In the genomic region with DNA sequence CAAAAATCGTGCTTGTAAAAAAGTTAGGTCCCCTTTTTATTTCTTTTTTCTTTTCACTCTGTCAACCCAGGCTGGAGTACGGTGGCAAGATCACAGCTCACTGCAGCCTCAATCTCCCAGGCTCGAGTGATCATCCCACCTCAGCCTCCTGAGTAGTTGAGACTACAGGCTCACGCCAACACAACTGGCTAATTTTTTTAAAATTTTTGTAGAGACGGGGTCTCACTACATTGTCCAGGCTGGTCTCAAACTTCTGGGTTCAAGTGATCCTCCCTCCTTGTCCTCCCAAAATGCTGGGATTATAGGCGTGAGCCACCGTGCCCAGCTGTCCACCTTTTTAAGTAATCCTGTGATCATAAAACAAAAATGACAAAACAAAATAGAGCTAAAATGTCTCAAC, we compare ENCODE assay signal across 15 cellular contexts. TPM values are rescaled to one million over a fixed set of nuclear protein-coding genes. Genes with fewer than 3 reads are reported as not detected.
DNase-seq lines count a peak whose midpoint lies in the region; ATAC-seq and TF ChIP-seq lines count a peak whose summit lies in the region.
"Had no signal": no experiment of that assay in that cellular context is flagged by ENCODE, and none has a peak within 500 bp of the region (broad histone marks: within the 10 kb centered on the region; RNA-seq: fewer than 3 reads in every experiment).

No MANE protein-coding gene starts in this region.

- intact Hi-C loops in upper lobe of right lung (cut with DNase I): no loop called here

- TF ChIP-seq CTCF in SK-N-SH (IDR thresholded peaks at IDR 0.05): no peak
- TF ChIP-seq CTCF in coronary artery (IDR thresholded peaks at IDR 0.05): no peak
- TF ChIP-seq CTCF in upper lobe of right lung (IDR thresholded peaks at IDR 0.05): no peak

- no peak overlapping the region for H3K4me3 ChIP-seq in SK-N-SH (ENCODE audit: low read depth in 2 of 2, low read length in 1 of 2)
- peak overlapping the region; percentile 19 for H3K4me3 ChIP-seq in coronary artery
- no peak overlapping the region for H3K4me3 ChIP-seq in mucosa of stomach (ENCODE audit: low read length)
- H3K4me3 ChIP-seq in upper lobe of right lung: peak overlapping the region; percentile 12

- POLR2A ChIA-PET in SK-N-SH (lab: Yijun Ruan, JAX): no interaction called here

- H3K36me3 ChIP-seq in SK-N-SH (replicated peaks in 1 of 2; ENCODE audit: control insufficient read depth in 1 of 2, insufficient read depth in 2 of 2, low read length in 1 of 2): no peaks in the 10 kb centered on the region
- no peaks in the 10 kb centered on the region for H3K36me3 ChIP-seq in mucosa of stomach (ENCODE audit: control insufficient read depth, insufficient read depth, low read length)
- H3K36me3 ChIP-seq in upper lobe of right lung: no peaks in the 10 kb centered on the region
- H3K36me3 ChIP-seq: neutrophil had no signal

- TF ChIP-seq RAD21 in SK-N-SH (IDR thresholded peaks at IDR 0.05; ENCODE audit: low read length): no peak

- H3K79me2 ChIP-seq in SK-N-SH (ENCODE audit: insufficient read depth): no peaks in the 10 kb centered on the region

- no peaks in the 10 kb centered on the region for H3K9me3 ChIP-seq in SK-N-SH
- H3K9me3 ChIP-seq in mucosa of stomach (ENCODE audit: control insufficient read depth, low read length): no peaks in the 10 kb centered on the region
- no peaks in the 10 kb centered on the region for H3K9me3 ChIP-seq in upper lobe of right lung
- H3K9me3 ChIP-seq: neutrophil had no signal

- WGBS in SK-N-SH (ENCODE audit: low lambda C conversion rate): 88% methylated on average over 7 of the region's 7 CpGs

- DNase-seq in SK-N-SH (no peak), coronary artery (ENCODE audit: low spot score) (no peak), upper lobe of right lung (no peak), dedifferentiated amniotic fluid mesenchymal stem cell (ENCODE audit: extremely low spot score) (no peak), NK-92 (lab: John Stamatoyannopoulos, UW; ENCODE audit: unreplicated experiment) (no peak)
- DNase-seq: activated CD4-positive, alpha-beta memory T cell treated with anti-CD3 and anti-CD28 coated beads for 36 hours; activated gamma-delta T cell treated with Interleukin-2 at 50 U/mL for 16 hours; NCI-H1105; stimulated activated CD4-positive, alpha-beta T cell treated with anti-CD3 and anti-CD28 coated beads, Interleukin-4, amount 100 ng/mL, for 1 hour; stimulated activated naive CD8-positive, alpha-beta T cell treated with anti-CD3 and anti-CD28 coated beads, Interleukin-15, Interleukin-2, amounts not matched to agents 100 U/mL and 50 U/mL, for 24 hours had no signal

- H2AFZ ChIP-seq in SK-N-SH (ENCODE audit: low read depth): peak overlapping the region; percentile 38; the same call in 1 of the 2 replicates

- H4K20me1 ChIP-seq in SK-N-SH (ENCODE audit: insufficient read depth): no peaks in the 10 kb centered on the region

- H3F3A ChIP-seq in SK-N-SH (replicated peaks; ENCODE audit: insufficient read depth): peaks cover 17% of the 10 kb centered on the region

- CTCF ChIA-PET in SK-N-SH (lab: Yijun Ruan, JAX): interaction anchor here (1.1 to 2.5 kb wide), 4 partner anchors 19 to 1164 kb away, joined by 3 to 26 read pairs (median 4); no protein-coding TSS in a partner anchor

- ATAC-seq in SK-N-SH treated with all-trans-retinoic acid at 6 μM for 48 hours: no peak
- ATAC-seq in upper lobe of right lung: no peak
- ATAC-seq in GM21381 (IDR thresholded peaks at IDR 0.05; ENCODE audit: unreplicated experiment): no peak
- ATAC-seq: stimulated activated naive CD8-positive, alpha-beta T cell treated with anti-CD3 and anti-CD28 coated beads, Interleukin-15, Interleukin-2, amounts not matched to agents 100 U/mL and 50 U/mL, for 24 hours had no signal

- H3K4me2 ChIP-seq in SK-N-SH: peak overlapping the region; percentile 4; the same call in 1 of the 2 replicates

- no peaks in the 10 kb centered on the region for H3K9me2 ChIP-seq in SK-N-SH

- H3K9ac ChIP-seq in SK-N-SH (no peak overlapping the region), mucosa of stomach (ENCODE audit: low read length) (peak overlapping the region; percentile 63)

- peak overlapping the region in 1 of 2 experiments; percentile 33; a peak in 1 of 4 replicates for H3K27ac ChIP-seq in SK-N-SH (ENCODE audit: low read depth in 2 of 2, low read length in 1 of 2)
- H3K27ac ChIP-seq in coronary artery: no peak overlapping the region
- peak overlapping the region; percentile 28 for H3K27ac ChIP-seq in upper lobe of right lung
- H3K27ac ChIP-seq: 22Rv1, neutrophil had no signal

- H3K27me3 ChIP-seq in SK-N-SH (ENCODE audit: insufficient read depth) (no peaks in the 10 kb centered on the region), mucosa of stomach (ENCODE audit: control insufficient read depth, insufficient read depth, low read length) (no peaks in the 10 kb centered on the region), upper lobe of right lung (no peaks in the 10 kb centered on the region)
- H3K27me3 ChIP-seq: neutrophil had no signal

- H3K4me1 ChIP-seq in SK-N-SH (ENCODE audit: control insufficient read depth in 1 of 2, insufficient read depth in 2 of 2, low read depth in 1 of 2, low read length in 1 of 2) (peaks cover 0 to 19% of the 10 kb centered on the region in 2 experiments; a peak in 3 of 4 replicates), mucosa of stomach (ENCODE audit: control insufficient read depth, insufficient read depth, low read length) (peaks cover 33% of the 10 kb centered on the region), upper lobe of right lung (peaks cover 8% of the 10 kb centered on the region)

- TF ChIP-seq EP300 in SK-N-SH (IDR thresholded peaks at IDR 0.05; ENCODE audit: borderline replicate concordance in 1 of 2, low read depth in 1 of 2, low read length in 1 of 2): no peak

TF ChIP-seq in SK-N-SH, 30 proteins besides CTCF, POLR2A, EP300 and RAD21:
- TF ChIP-seq POLR2AphosphoS5 (IDR thresholded peaks at IDR 0.05; ENCODE audit: low read depth, low read length) (no peak), CHD2 (IDR thresholded peaks at IDR 0.05; ENCODE audit: low read length, partially characterized antibody) (no peak), RFX5 (IDR thresholded peaks at IDR 0.05; ENCODE audit: low read length) (no peak)
- TF ChIP-seq, protein P1, sequence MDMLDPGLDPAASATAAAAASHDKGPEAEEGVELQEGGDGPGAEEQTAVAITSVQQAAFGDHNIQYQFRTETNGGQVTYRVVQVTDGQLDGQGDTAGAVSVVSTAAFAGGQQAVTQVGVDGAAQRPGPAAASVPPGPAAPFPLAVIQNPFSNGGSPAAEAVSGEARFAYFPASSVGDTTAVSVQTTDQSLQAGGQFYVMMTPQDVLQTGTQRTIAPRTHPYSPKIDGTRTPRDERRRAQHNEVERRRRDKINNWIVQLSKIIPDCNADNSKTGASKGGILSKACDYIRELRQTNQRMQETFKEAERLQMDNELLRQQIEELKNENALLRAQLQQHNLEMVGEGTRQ (IDR thresholded peaks at IDR 0.05; ENCODE audit: borderline replicate concordance, low read depth, low read length): no peak

TF ChIP-seq in SK-N-SH treated with all-trans-retinoic acid at 6 μM for 48 hours, 23 proteins besides CTCF, POLR2A, EP300 and RAD21 (continues in another document):
- TF ChIP-seq ZC3H10 (CRISPR knock-in tag; IDR thresholded peaks at IDR 0.05) (no peak), PPARA (CRISPR knock-in tag; IDR thresholded peaks at IDR 0.05; ENCODE audit: borderline replicate concordance) (no peak), ARNTL (CRISPR knock-in tag; IDR thresholded peaks at IDR 0.05; ENCODE audit: borderline replicate concordance, low read depth) (no peak), ZFP3 (CRISPR knock-in tag; IDR thresholded peaks at IDR 0.05) (no peak), ESRRG (CRISPR knock-in tag; IDR thresholded peaks at IDR 0.05) (no peak)
- TF ChIP-seq, protein P2, sequence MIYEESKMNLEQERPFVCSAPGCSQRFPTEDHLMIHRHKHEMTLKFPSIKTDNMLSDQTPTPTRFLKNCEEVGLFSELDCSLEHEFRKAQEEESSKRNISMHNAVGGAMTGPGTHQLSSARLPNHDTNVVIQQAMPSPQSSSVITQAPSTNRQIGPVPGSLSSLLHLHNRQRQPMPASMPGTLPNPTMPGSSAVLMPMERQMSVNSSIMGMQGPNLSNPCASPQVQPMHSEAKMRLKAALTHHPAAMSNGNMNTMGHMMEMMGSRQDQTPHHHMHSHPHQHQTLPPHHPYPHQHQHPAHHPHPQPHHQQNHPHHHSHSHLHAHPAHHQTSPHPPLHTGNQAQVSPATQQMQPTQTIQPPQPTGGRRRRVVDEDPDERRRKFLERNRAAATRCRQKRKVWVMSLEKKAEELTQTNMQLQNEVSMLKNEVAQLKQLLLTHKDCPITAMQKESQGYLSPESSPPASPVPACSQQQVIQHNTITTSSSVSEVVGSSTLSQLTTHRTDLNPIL (CRISPR knock-in tag; IDR thresholded peaks at IDR 0.05; ENCODE audit: low read depth): no peak
- TF ChIP-seq, protein P3, sequence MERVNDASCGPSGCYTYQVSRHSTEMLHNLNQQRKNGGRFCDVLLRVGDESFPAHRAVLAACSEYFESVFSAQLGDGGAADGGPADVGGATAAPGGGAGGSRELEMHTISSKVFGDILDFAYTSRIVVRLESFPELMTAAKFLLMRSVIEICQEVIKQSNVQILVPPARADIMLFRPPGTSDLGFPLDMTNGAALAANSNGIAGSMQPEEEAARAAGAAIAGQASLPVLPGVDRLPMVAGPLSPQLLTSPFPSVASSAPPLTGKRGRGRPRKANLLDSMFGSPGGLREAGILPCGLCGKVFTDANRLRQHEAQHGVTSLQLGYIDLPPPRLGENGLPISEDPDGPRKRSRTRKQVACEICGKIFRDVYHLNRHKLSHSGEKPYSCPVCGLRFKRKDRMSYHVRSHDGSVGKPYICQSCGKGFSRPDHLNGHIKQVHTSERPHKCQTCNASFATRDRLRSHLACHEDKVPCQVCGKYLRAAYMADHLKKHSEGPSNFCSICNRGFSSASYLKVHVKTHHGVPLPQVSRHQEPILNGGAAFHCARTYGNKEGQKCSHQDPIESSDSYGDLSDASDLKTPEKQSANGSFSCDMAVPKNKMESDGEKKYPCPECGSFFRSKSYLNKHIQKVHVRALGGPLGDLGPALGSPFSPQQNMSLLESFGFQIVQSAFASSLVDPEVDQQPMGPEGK (CRISPR knock-in tag; IDR thresholded peaks at IDR 0.05; ENCODE audit: borderline replicate concordance): no peak

RNA-seq across cellular contexts. Expression of a gene that starts 19.4 kb away (rescaled TPM):
- polyA plus RNA-seq in SK-N-SH (2012; rRNA removed): 8.6 and 12.2 TPM in 2 replicates
- polyA plus RNA-seq in SK-N-SH (2012; cell fraction: cytosol; rRNA removed): 12.2 and 14.3 TPM in 2 replicates
- 9.5 and 23.9 TPM in 2 replicates for polyA plus RNA-seq in SK-N-SH (2012; cell fraction: nucleus; rRNA removed)
- 27.2 TPM for total RNA-seq in upper lobe of right lung

Comparison
In these comparisons a context has a peak if more than half of its experiments do, and no peak if none do; other contexts are left out.
1. H3K4me3 ChIP-seq: peak in coronary artery (single experiment) and upper lobe of right lung (single experiment); none in SK-N-SH (0 of 2) and mucosa of stomach (single experiment).